In genomic region chr14:61719344-61720301, GRCh38 we compare ENCODE assay signal across 10 cellular contexts. TPM values are rescaled to one million over a fixed set of nuclear protein-coding genes. Genes with fewer than 3 reads are reported as not detected.
DNase-seq lines count a peak whose midpoint lies in the region; ATAC-seq and TF ChIP-seq lines count a peak whose summit lies in the region.
"Had no signal": no experiment of that assay in that cellular context is flagged by ENCODE, and none has a peak within 500 bp of the region (broad histone marks: within the 10 kb centered on the region; RNA-seq: fewer than 3 reads in every experiment).

No MANE protein-coding gene starts in this region.

- ATAC-seq in activated CD4-positive, CD25-positive, alpha-beta regulatory T cell treated with anti-CD3 and anti-CD28 coated beads, Interleukin-2, amount 50 U/mL, for 24 hours, result peak; percentile 35 to 48
- ATAC-seq in PC-3, result peak; percentile 10

- WGBS in smooth muscle cell (ENCODE audit: low lambda C conversion rate), result 73% methylated on average over 5 of the region's 5 CpGs

- H3K4me1 ChIP-seq in PC-3 (ENCODE audit: insufficient read depth, low read length) (peaks cover 36% of the 10 kb centered on the region), endocrine pancreas (ENCODE audit: control insufficient read depth, insufficient read depth, low read length) (peaks cover 37% of the 10 kb centered on the region), smooth muscle cell (ENCODE audit: low read depth) (peaks cover 48% of the 10 kb centered on the region)

- no peaks in the 10 kb centered on the region for H3K9me2 ChIP-seq in PC-3 (replicated peaks; ENCODE audit: low read length)

- H3K27ac ChIP-seq in PC-3 (ENCODE audit: low read length), result peak overlapping the region; percentile 6
- H3K27ac ChIP-seq in smooth muscle cell (ENCODE audit: low read depth), result peak overlapping the region; percentile 90

- CTCF ChIA-PET in PC-3 (lab: Charles Lee), result interaction anchor here (0.6 to 0.8 kb wide), 2 partner anchors 10 to 117 kb away, joined by 3 to 6 read pairs; no protein-coding TSS in a partner anchor

- peaks cover 85% of the 10 kb centered on the region for H4K20me1 ChIP-seq in PC-3 (ENCODE audit: low read length)
- peaks cover 98% of the 10 kb centered on the region for H4K20me1 ChIP-seq in smooth muscle cell (ENCODE audit: low read depth)

- H2AFZ ChIP-seq in PC-3 (ENCODE audit: low read length) (no peak overlapping the region), smooth muscle cell (ENCODE audit: low read depth) (no peak overlapping the region)

- H3K4me2 ChIP-seq in PC-3 (ENCODE audit: low read length) (peak overlapping the region; percentile 7), smooth muscle cell (peak overlapping the region; percentile 80)

- H3K27me3 ChIP-seq in PC-3 (ENCODE audit: low read length), result no peaks in the 10 kb centered on the region
- H3K27me3 ChIP-seq in endocrine pancreas (ENCODE audit: control insufficient read depth, insufficient read depth, low read length), result no peaks in the 10 kb centered on the region
- no peaks in the 10 kb centered on the region for H3K27me3 ChIP-seq in smooth muscle cell (ENCODE audit: low read depth)
- H3K27me3 ChIP-seq: upper lobe of left lung had no signal

- H3F3A ChIP-seq in PC-3 (ENCODE audit: low read length, unreplicated experiment) (peaks cover 53% of the 10 kb centered on the region), smooth muscle cell (ENCODE audit: low read depth) (peaks cover 16% of the 10 kb centered on the region)

- H3K9ac ChIP-seq in PC-3 (ENCODE audit: low read length) (no peak overlapping the region), endocrine pancreas (ENCODE audit: control insufficient read depth, insufficient read depth, low read length) (peak overlapping the region; percentile 41), smooth muscle cell (ENCODE audit: low read depth) (peak overlapping the region; percentile 48)

- H3K9me3 ChIP-seq in PC-3 (ENCODE audit: low read length) (no peaks in the 10 kb centered on the region), endocrine pancreas (ENCODE audit: control insufficient read depth, low read length) (no peaks in the 10 kb centered on the region), smooth muscle cell (replicated peaks; ENCODE audit: low read depth) (no peaks in the 10 kb centered on the region)
- H3K9me3 ChIP-seq: upper lobe of left lung had no signal

- POLR2A ChIA-PET in PC-3 (lab: Charles Lee; ENCODE audit: unreplicated experiment), result interaction anchor here (0.6 kb wide), 2 partner anchors 186 to 451 kb away, joined by 4 to 6 read pairs; no protein-coding TSS in a partner anchor

- H3K79me2 ChIP-seq in PC-3 (ENCODE audit: low read length) (peaks cover 98% of the 10 kb centered on the region), smooth muscle cell (ENCODE audit: low read depth) (peaks cover 100% of the 10 kb centered on the region)

- H3K36me3 ChIP-seq in PC-3 (ENCODE audit: low read depth, low read length) (peaks cover 37% of the 10 kb centered on the region), endocrine pancreas (ENCODE audit: control insufficient read depth, insufficient read depth, low read length) (no peaks in the 10 kb centered on the region), smooth muscle cell (ENCODE audit: low read depth) (peaks cover 10% of the 10 kb centered on the region)

- no TSS peak for BruUV-seq in PC-3 (replicated peaks; lab: Mats Ljungman, UMichigan)

- no peak for TF ChIP-seq CTCF in PC-3 (conservative IDR thresholded peaks at IDR 0.05; ENCODE audit: low read depth, low read length)
- TF ChIP-seq CTCF in smooth muscle cell (IDR thresholded peaks at IDR 0.05; ENCODE audit: borderline replicate concordance, insufficient read depth, poor library complexity, severe bottlenecking), result no peak

- H3K4me3 ChIP-seq in PC-3 (ENCODE audit: low read length) (no peak overlapping the region), endocrine pancreas (ENCODE audit: control insufficient read depth, insufficient read depth, low read length) (peak overlapping the region; percentile 52), smooth muscle cell (peak overlapping the region; percentile 11)
- H3K4me3 ChIP-seq: upper lobe of left lung had no signal

- DNase-seq in activated CD4-positive, CD25-positive, alpha-beta regulatory T cell (lab: John Stamatoyannopoulos, UW), result no peak
- DNase-seq in PC-3 (no peak), smooth muscle cell (lab: John Stamatoyannopoulos, UW; ENCODE audit: unreplicated experiment) (no peak), NCI-H1436 treated with DMSO at 0.1 percent for 48 hours (lab: John Stamatoyannopoulos, UW) (no peak), islet precursor cell (no peak)
- DNase-seq in stimulated activated CD4-positive, alpha-beta T cell treated with anti-CD3 and anti-CD28 coated beads, Interleukin-4, amount 100 ng/mL, for 24 hours, result no peak
- DNase-seq: NCI-H2171, upper lobe of left lung had no signal

- intact Hi-C loops in PC-3 (cut with micrococcal nuclease), result no loop called here

RNA-seq across cellular contexts. Expression of gene HIF1A, which starts 24.3 kb away (rescaled TPM):
- total RNA-seq in PC-3 (2014; rRNA removed), result 266 and 319 TPM in 2 replicates
- total RNA-seq in smooth muscle cell, result 333 and 376 TPM in 2 replicates
- polyA plus RNA-seq in smooth muscle cell, result 140 and 152 TPM in 2 replicates

RNA-seq across cellular contexts. Expression of gene SNAPC1, which starts 42.6 kb away (rescaled TPM):
- total RNA-seq in PC-3 (2014; rRNA removed) (26.7 and 27.3 TPM in 2 replicates), smooth muscle cell (13.3 and 13.5 TPM in 2 replicates)
- polyA plus RNA-seq in smooth muscle cell, result 6.1 and 8.4 TPM in 2 replicates
